Comparison of ENCODE assay signal across 8 cellular contexts in genomic region chr1:218460367-218460766, GRCh38.
A peak's percentile ranks its signal among the peaks of the same experiment; 100 is the strongest.
DNase-seq lines count a peak whose midpoint lies in the region; TF ChIP-seq lines count a peak whose summit lies in the region.

No MANE protein-coding gene starts in this region.

- no peak overlapping the region for H3K4me3 ChIP-seq in BJ (ENCODE audit: low read depth, low read length)
- H3K4me3 ChIP-seq in esophagus muscularis mucosa: peak overlapping the region in 2 of 4 donors; percentile 2 to 28
- H3K4me3 ChIP-seq in neural progenitor cell: no peak overlapping the region
- H3K4me3 ChIP-seq in OCI-LY7 (ENCODE audit: low read depth, low read length, poor library complexity, severe bottlenecking): no peak overlapping the region

- H3K79me2 ChIP-seq in neural progenitor cell (ENCODE audit: low read depth) (no peaks in the 10 kb centered on the region), OCI-LY7 (ENCODE audit: insufficient read depth, low read depth, low read length) (no peaks in the 10 kb centered on the region)

- peaks cover 48% of the 10 kb centered on the region for H3K4me1 Mint-ChIP-seq in neural progenitor cell
- H3K4me1 Mint-ChIP-seq in activated naive CD4-positive, alpha-beta T cell treated with anti-CD3 and anti-CD28 coated beads, Interleukin-2, amount 10 ng/mL, durations not matched to agents 7 days and 5 days: no peaks in the 10 kb centered on the region

- no peak overlapping the region for H3K9ac ChIP-seq in neural progenitor cell

- H3K9me3 ChIP-seq in esophagus muscularis mucosa: no peaks in the 10 kb centered on the region
- H3K9me3 ChIP-seq in neural progenitor cell (ENCODE audit: low read depth): no peaks in the 10 kb centered on the region
- no peaks in the 10 kb centered on the region for H3K9me3 ChIP-seq in OCI-LY7 (ENCODE audit: low read length)

- DNase-seq in BJ (ENCODE audit: low read depth) (peak; percentile 59), NCI-H69 (lab: John Stamatoyannopoulos, UW) (peak; percentile 56), esophagus muscularis mucosa (ENCODE audit: extremely low spot score) (no peak), neural progenitor cell (ENCODE audit: low spot score) (peak; percentile 60), foreskin melanocyte (no peak), OCI-LY7 (ENCODE audit: low spot score) (no peak), NCI-H1694 (lab: John Stamatoyannopoulos, UW) (no peak)
- DNase-seq in activated naive CD4-positive, alpha-beta T cell treated with anti-CD3 and anti-CD28 coated beads, Interleukin-2, amount 10 ng/mL, durations not matched to agents 7 days and 5 days: no peak

- H3K36me3 ChIP-seq in BJ (ENCODE audit: control insufficient read depth, insufficient read depth, low read length) (no peaks in the 10 kb centered on the region), esophagus muscularis mucosa (no peaks in the 10 kb centered on the region), neural progenitor cell (no peaks in the 10 kb centered on the region), OCI-LY7 (ENCODE audit: insufficient read depth, low read length) (no peaks in the 10 kb centered on the region)

- TF ChIP-seq CTCF in BJ (IDR thresholded peaks at IDR 0.05; ENCODE audit: insufficient read depth, low read depth, low read length): no peak
- TF ChIP-seq CTCF in esophagus muscularis mucosa (IDR thresholded peaks at IDR 0.05): no peak
- TF ChIP-seq CTCF in neural progenitor cell (IDR thresholded peaks at IDR 0.05): no peak
- TF ChIP-seq CTCF in OCI-LY7 (conservative IDR thresholded peaks at IDR 0.05; ENCODE audit: low read length): no peak

- WGBS in esophagus muscularis mucosa: 14% methylated on average over 3 of the region's 3 CpGs

- CTCF ChIA-PET in BJ (lab: Yijun Ruan, JAX) (interaction anchor here (1.2 to 1.6 kb wide), 2 partner anchors 12 to 62 kb away, joined by 3 to 5 read pairs; no protein-coding TSS in a partner anchor), OCI-LY7 (lab: Charles Lee; ENCODE audit: unreplicated experiment) (no interaction called here)
- CTCF ChIA-PET in activated naive CD4-positive, alpha-beta T cell treated with anti-CD3 and anti-CD28 coated beads, Interleukin-2, amount 10 ng/mL, durations not matched to agents 7 days and 5 days (lab: Charles Lee): no interaction called here

- intact Hi-C loops in esophagus muscularis mucosa (cut with DNase I): no loop called here
- intact Hi-C loops in OCI-LY7 (cut with micrococcal nuclease; ENCODE audit: unreplicated experiment): no loop called here

- H3K27me3 Mint-ChIP-seq in neural progenitor cell (ENCODE audit: insufficient read depth, low read depth): peaks cover 4% of the 10 kb centered on the region
- H3K27me3 Mint-ChIP-seq in activated naive CD4-positive, alpha-beta T cell treated with anti-CD3 and anti-CD28 coated beads, Interleukin-2, amount 10 ng/mL, durations not matched to agents 7 days and 5 days: no peaks in the 10 kb centered on the region

- H3F3A ChIP-seq in neural progenitor cell (ENCODE audit: low read depth): peaks cover 6% of the 10 kb centered on the region

- H3K4me3 Mint-ChIP-seq in neural progenitor cell: peak overlapping the region; percentile 72
- no peak overlapping the region for H3K4me3 Mint-ChIP-seq in activated naive CD4-positive, alpha-beta T cell treated with anti-CD3 and anti-CD28 coated beads, Interleukin-2, amount 10 ng/mL, durations not matched to agents 7 days and 5 days

- no peaks in the 10 kb centered on the region for H4K20me1 ChIP-seq in neural progenitor cell (ENCODE audit: low read depth)
- no peaks in the 10 kb centered on the region for H4K20me1 ChIP-seq in OCI-LY7 (ENCODE audit: insufficient read depth, low read length)

- no peaks in the 10 kb centered on the region for H3K27me3 ChIP-seq in BJ (ENCODE audit: control insufficient read depth, insufficient read depth, low read length)
- no peaks in the 10 kb centered on the region for H3K27me3 ChIP-seq in esophagus muscularis mucosa
- no peaks in the 10 kb centered on the region for H3K27me3 ChIP-seq in neural progenitor cell

- no peaks in the 10 kb centered on the region for H3K36me3 Mint-ChIP-seq in neural progenitor cell
- no peaks in the 10 kb centered on the region for H3K36me3 Mint-ChIP-seq in activated naive CD4-positive, alpha-beta T cell treated with anti-CD3 and anti-CD28 coated beads, Interleukin-2, amount 10 ng/mL, durations not matched to agents 7 days and 5 days

- POLR2A ChIA-PET in BJ (lab: Charles Lee) (interaction anchor here (0.6 kb wide), 1 partner anchor 14 kb away, joined by 3 read pairs; no protein-coding TSS in a partner anchor), OCI-LY7 (lab: Charles Lee) (no interaction called here)

- BruUV-seq in OCI-LY7 (replicated peaks; lab: Mats Ljungman, UMichigan): no TSS peak

- H2AFZ ChIP-seq in neural progenitor cell (replicated peaks): peak overlapping the region; percentile 47
- H2AFZ ChIP-seq in OCI-LY7 (ENCODE audit: low read length): no peak overlapping the region

- H3K27ac Mint-ChIP-seq in neural progenitor cell: peak overlapping the region; percentile 99
- no peak overlapping the region for H3K27ac Mint-ChIP-seq in activated naive CD4-positive, alpha-beta T cell treated with anti-CD3 and anti-CD28 coated beads, Interleukin-2, amount 10 ng/mL, durations not matched to agents 7 days and 5 days

- no peak for TF ChIP-seq EP300 in esophagus muscularis mucosa (IDR thresholded peaks at IDR 0.05)

- no peaks in the 10 kb centered on the region for H3K9me2 ChIP-seq in OCI-LY7 (ENCODE audit: insufficient read depth, low read length)

- peaks cover 2% of the 10 kb centered on the region for H3K9me3 Mint-ChIP-seq in neural progenitor cell
- no peaks in the 10 kb centered on the region for H3K9me3 Mint-ChIP-seq in activated naive CD4-positive, alpha-beta T cell treated with anti-CD3 and anti-CD28 coated beads, Interleukin-2, amount 10 ng/mL, durations not matched to agents 7 days and 5 days

- no peak for TF ChIP-seq POLR2A in esophagus muscularis mucosa (IDR thresholded peaks at IDR 0.05; ENCODE audit: low read depth)

- H3K4me2 ChIP-seq in neural progenitor cell: peak overlapping the region; percentile 4
- no peak overlapping the region for H3K4me2 ChIP-seq in OCI-LY7 (ENCODE audit: low read length)

- H3K27ac ChIP-seq in esophagus muscularis mucosa (replicated peaks in 1 of 4) (peak overlapping the region; percentile 79 to 84 (median 80)), neural progenitor cell (peak overlapping the region; percentile 61), OCI-LY7 (ENCODE audit: low read depth, low read length, poor library complexity, severe bottlenecking) (no peak overlapping the region)

- H3K4me1 ChIP-seq in esophagus muscularis mucosa: peaks cover 39 to 55% (median 48%) of the 10 kb centered on the region in 4 donors
- H3K4me1 ChIP-seq in neural progenitor cell: peaks cover 35% of the 10 kb centered on the region
- no peaks in the 10 kb centered on the region for H3K4me1 ChIP-seq in OCI-LY7 (ENCODE audit: insufficient read depth, low read length, poor library complexity, severe bottlenecking)

Comparison
In these comparisons a context has a peak if more than half of its experiments do, and no peak if none do; other contexts are left out.
1. DNase-seq: peak in BJ (single experiment), NCI-H69 (single experiment) and neural progenitor cell (single experiment); none in esophagus muscularis mucosa (single experiment), foreskin melanocyte (single experiment), OCI-LY7 (single experiment), activated naive CD4-positive, alpha-beta T cell treated with anti-CD3 and anti-CD28 coated beads, Interleukin-2, amount 10 ng/mL, durations not matched to agents 7 days and 5 days (single experiment) and NCI-H1694 (single experiment).